11 cellular contexts compared by ENCODE assay signal in the genomic region with DNA sequence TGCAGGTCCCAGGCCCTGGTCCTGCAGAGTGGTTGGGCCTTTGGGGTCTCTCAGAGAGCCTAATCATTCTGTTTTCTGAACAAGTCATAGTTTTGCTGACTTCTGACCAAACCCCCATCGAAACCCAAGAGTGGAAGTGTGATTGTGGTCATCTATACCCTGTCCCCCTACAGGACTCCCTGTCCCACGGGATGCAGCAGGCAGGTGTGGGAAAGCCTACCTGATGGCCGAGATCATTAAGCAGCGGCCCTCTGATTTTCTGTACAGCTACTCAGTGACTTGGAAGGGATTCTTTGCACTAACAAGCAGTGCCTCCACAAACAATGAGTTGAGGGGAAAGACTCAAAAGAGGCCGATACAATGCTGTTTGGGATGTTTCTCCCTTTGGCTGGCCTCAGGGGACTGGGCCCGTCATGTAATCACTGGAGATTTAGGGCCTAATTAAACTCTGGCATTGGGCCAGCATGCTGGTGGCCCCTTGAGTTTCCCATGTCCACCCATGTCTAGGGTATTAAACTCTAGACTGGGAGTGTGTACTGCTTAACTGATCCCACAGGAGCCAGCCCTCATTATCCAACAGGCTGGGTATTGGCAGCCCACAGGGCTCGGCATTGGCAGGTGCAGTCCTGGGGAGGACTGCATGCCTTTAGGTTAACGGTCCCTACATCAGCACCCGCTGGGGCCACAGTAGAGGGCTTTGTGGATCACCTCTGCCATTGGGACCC.
A peak's percentile ranks its signal among the peaks of the same experiment; 100 is the strongest.
DNase-seq lines count a peak whose midpoint lies in the region; ATAC-seq and TF ChIP-seq lines count a peak whose summit lies in the region.
"Had no signal": no experiment of that assay in that cellular context is flagged by ENCODE, and none has a peak within 500 bp of the region (broad histone marks: within the 10 kb centered on the region; RNA-seq: fewer than 3 reads in every experiment).

No MANE protein-coding gene starts in this region.

- DNase-seq in HEK293T (ENCODE audit: extremely low spot score) (no peak), dorsolateral prefrontal cortex (no peak), osteoblast (ENCODE audit: insufficient read length, low spot score, missing footprints) (peak; percentile 62), NCI-H2081 (lab: John Stamatoyannopoulos, UW) (no peak), NCI-H446 treated with DMSO at 0.1 percent for 48 hours (lab: John Stamatoyannopoulos, UW) (no peak), HAP-1 (ENCODE audit: low spot score in 2 of 2) (no peak)
- DNase-seq: DND-41, T1000 had no signal

- H3K36me3 ChIP-seq in osteoblast (ENCODE audit: insufficient read depth, low read length): no peaks in the 10 kb centered on the region
- no peaks in the 10 kb centered on the region for H3K36me3 ChIP-seq in HAP-1 (replicated peaks)
- H3K36me3 ChIP-seq: left lung had no signal

- H2AFZ ChIP-seq in osteoblast (ENCODE audit: low read length): no peak overlapping the region

- H3K4me1 ChIP-seq in osteoblast (ENCODE audit: insufficient read depth, low read length): peaks cover 18% of the 10 kb centered on the region
- H3K4me1 ChIP-seq in HAP-1: no peaks in the 10 kb centered on the region

- in situ Hi-C loops in HAP-1 (cut with MboI; ENCODE audit: low sequenced_read_pairs): no loop called here

- no peaks in the 10 kb centered on the region for H4K20me1 ChIP-seq in osteoblast (ENCODE audit: insufficient read depth, low read length)

- TF ChIP-seq CTCF in 22Rv1 (IDR thresholded peaks at IDR 0.05) (no peak), dorsolateral prefrontal cortex (IDR thresholded peaks at IDR 0.05 in 54 of 56, conservative IDR thresholded peaks at IDR 0.05 in 2 of 56; ENCODE audit: low read depth in 1 of 56, partially characterized antibody in 56 of 56) (no peak), osteoblast (IDR thresholded peaks at IDR 0.05; ENCODE audit: extremely low read depth, low read depth, low read length) (no peak)

- H3K4me3 ChIP-seq in dorsolateral prefrontal cortex (no peak overlapping the region), osteoblast (ENCODE audit: insufficient read depth, low read length) (no peak overlapping the region), HAP-1 (no peak overlapping the region)
- H3K4me3 ChIP-seq: left lung had no signal

- H3K4me2 ChIP-seq in osteoblast (ENCODE audit: insufficient read depth, low read length): no peak overlapping the region

- H3K27me3 ChIP-seq in dorsolateral prefrontal cortex: no peaks in the 10 kb centered on the region
- H3K27me3 ChIP-seq in osteoblast (ENCODE audit: insufficient read depth, low read length): no peaks in the 10 kb centered on the region
- H3K27me3 ChIP-seq in HAP-1 (ENCODE audit: low read depth): no peaks in the 10 kb centered on the region
- H3K27me3 ChIP-seq: left lung had no signal

- H3K27ac ChIP-seq in 22Rv1: 0 out of 2 replicates have a peak overlapping the region, but pooled peaks have one; percentile 73
- peak overlapping the region in 51 of 59 donors; percentile 34 to 94 (median 84) for H3K27ac ChIP-seq in dorsolateral prefrontal cortex
- H3K27ac ChIP-seq in osteoblast (ENCODE audit: low read depth, low read length): no peak overlapping the region

- POLR2A ChIA-PET in HEK293T (lab: Yijun Ruan, JAX): no interaction called here

- intact Hi-C loops in dorsolateral prefrontal cortex (cut with DNase I): no loop called here

- H3K9me3 ChIP-seq in osteoblast (ENCODE audit: low read depth, low read length): peaks cover 3% of the 10 kb centered on the region
- H3K9me3 ChIP-seq in HAP-1: no peaks in the 10 kb centered on the region

- H3K79me2 ChIP-seq in osteoblast (ENCODE audit: insufficient read depth, low read length): no peaks in the 10 kb centered on the region

- no peak for ATAC-seq in GM18909 (IDR thresholded peaks at IDR 0.05; ENCODE audit: poor library complexity, unreplicated experiment)

- CTCF ChIA-PET in HEK293T (lab: Yijun Ruan, JAX): no interaction called here

TF ChIP-seq in HEK293T, 16 proteins besides CTCF, POLR2A, EP300 and RAD21:
- TF ChIP-seq, protein P1, sequence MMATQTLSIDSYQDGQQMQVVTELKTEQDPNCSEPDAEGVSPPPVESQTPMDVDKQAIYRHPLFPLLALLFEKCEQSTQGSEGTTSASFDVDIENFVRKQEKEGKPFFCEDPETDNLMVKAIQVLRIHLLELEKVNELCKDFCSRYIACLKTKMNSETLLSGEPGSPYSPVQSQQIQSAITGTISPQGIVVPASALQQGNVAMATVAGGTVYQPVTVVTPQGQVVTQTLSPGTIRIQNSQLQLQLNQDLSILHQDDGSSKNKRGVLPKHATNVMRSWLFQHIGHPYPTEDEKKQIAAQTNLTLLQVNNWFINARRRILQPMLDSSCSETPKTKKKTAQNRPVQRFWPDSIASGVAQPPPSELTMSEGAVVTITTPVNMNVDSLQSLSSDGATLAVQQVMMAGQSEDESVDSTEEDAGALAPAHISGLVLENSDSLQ (IDR thresholded peaks at IDR 0.05): peak; percentile 48; the same call in 1 of the 2 replicates
- TF ChIP-seq NFRKB (IDR thresholded peaks at IDR 0.05): no peak
